8 cellular contexts compared by ENCODE assay signal in genomic region chr22:42649261-42650056, GRCh38. TPM values are rescaled to one million over a fixed set of nuclear protein-coding genes. Genes with fewer than 3 reads are reported as not detected.
A peak's percentile ranks its signal among the peaks of the same experiment; 100 is the strongest.
DNase-seq lines count a peak whose midpoint lies in the region; ATAC-seq and TF ChIP-seq lines count a peak whose summit lies in the region.

Gene CYB5R3 (minus strand): TSS chr22:42649392. CDS start chr22:42649315, 77 bp downstream.

- peak within 1 kb of the TSS; percentile 61 for H2AFZ ChIP-seq in fibroblast of lung (ENCODE audit: low read length)

- H3K4me3 ChIP-seq in HUES6 (ENCODE audit: low read depth, low read length) (peak within 1 kb of the TSS; percentile 82), fibroblast of lung (replicated peaks in 1 of 4; ENCODE audit: control extremely low read depth in 1 of 4, insufficient read depth in 1 of 4, low read depth in 3 of 4, low read length in 4 of 4) (peak within 1 kb of the TSS; percentile 81 to 98 (median 94))
- H3K4me3 ChIP-seq in naive thymus-derived CD4-positive, alpha-beta T cell (ENCODE audit: low read length): peak within 1 kb of the TSS; percentile 77

- peak within 1 kb of the TSS; percentile 91 to 100 (median 98) for H3K4me3 Mint-ChIP-seq in naive thymus-derived CD4-positive, alpha-beta T cell
- peak within 1 kb of the TSS; percentile 88 for H3K4me3 Mint-ChIP-seq in stimulated activated memory B cell treated with anti-CD40 and anti-IgM and Interleukin-4, amounts not matched to agents 10 μg/mL and 1 μg/mL and 100 μg/mL, for 72 hours

- H3K79me2 ChIP-seq in fibroblast of lung (ENCODE audit: control insufficient read depth, insufficient read depth, low read length): peaks cover 44% of the 10 kb centered on the region

- ATAC-seq in naive thymus-derived CD4-positive, alpha-beta T cell: peak; percentile 89
- ATAC-seq in stimulated activated memory B cell treated with anti-CD40 and anti-IgM and Interleukin-4, amounts not matched to agents 10 μg/mL and 1 μg/mL and 100 μg/mL, for 72 hours: peak; percentile 89

- peaks cover 0 to 2% (median 0%) of the 10 kb centered on the region in 5 donors for H3K27me3 Mint-ChIP-seq in naive thymus-derived CD4-positive, alpha-beta T cell
- no peaks in the 10 kb centered on the region for H3K27me3 Mint-ChIP-seq in stimulated activated memory B cell treated with anti-CD40 and anti-IgM and Interleukin-4, amounts not matched to agents 10 μg/mL and 1 μg/mL and 100 μg/mL, for 72 hours

- H3K9me3 ChIP-seq in HUES6 (ENCODE audit: control insufficient read depth, insufficient read depth, low read depth, low read length): no peaks in the 10 kb centered on the region
- no peaks in the 10 kb centered on the region for H3K9me3 ChIP-seq in fibroblast of lung (ENCODE audit: control insufficient read depth, insufficient read depth, low read depth, low read length)
- no peaks in the 10 kb centered on the region for H3K9me3 ChIP-seq in naive thymus-derived CD4-positive, alpha-beta T cell (ENCODE audit: control insufficient read depth in 2 of 3, low read length in 3 of 3)

- peaks cover 7 to 39% (median 28%) of the 10 kb centered on the region in 7 donors for H3K4me1 Mint-ChIP-seq in naive thymus-derived CD4-positive, alpha-beta T cell
- H3K4me1 Mint-ChIP-seq in stimulated activated memory B cell treated with anti-CD40 and anti-IgM and Interleukin-4, amounts not matched to agents 10 μg/mL and 1 μg/mL and 100 μg/mL, for 72 hours: peaks cover 48% of the 10 kb centered on the region

- H3K9me3 Mint-ChIP-seq in naive thymus-derived CD4-positive, alpha-beta T cell: peaks cover 0 to 4% (median 0%) of the 10 kb centered on the region in 11 donors
- H3K9me3 Mint-ChIP-seq in stimulated activated memory B cell treated with anti-CD40 and anti-IgM and Interleukin-4, amounts not matched to agents 10 μg/mL and 1 μg/mL and 100 μg/mL, for 72 hours: no peaks in the 10 kb centered on the region

- CTCF ChIA-PET in naive thymus-derived CD4-positive, alpha-beta T cell (lab: Charles Lee): interaction anchor here (1.2 to 1.5 kb wide), 2 partner anchors 14 to 28 kb away, joined by 3 to 5 read pairs; no protein-coding TSS in a partner anchor

- TF ChIP-seq CTCF in GM20000 (IDR thresholded peaks at IDR 0.05; ENCODE audit: extremely low read depth, missing control alignments): no peak
- TF ChIP-seq CTCF in fibroblast of lung (conservative IDR thresholded peaks at IDR 0.05 in 1 of 2, IDR thresholded peaks at IDR 0.05 in 1 of 2; ENCODE audit: low read depth in 1 of 2, low read length in 2 of 2): no peak

- H3K4me2 ChIP-seq in fibroblast of lung (ENCODE audit: extremely low read depth, insufficient read depth, low read length): peak within 1 kb of the TSS; percentile 94

- peak; percentile 91 for DNase-seq in COLO668 (lab: John Stamatoyannopoulos, UW; ENCODE audit: unreplicated experiment)
- peak; percentile 98 for DNase-seq in GM20000 (ENCODE audit: low spot score)
- DNase-seq in RPMI7951 (ENCODE audit: low read depth): peak; percentile 73
- peak; percentile 49 to 63 for DNase-seq in activated T-helper 1 cell treated with anti-CD3 and anti-CD28 coated beads, Interleukin-2, amount 50 U/mL, for 16 hours (ENCODE audit: low read depth in 1 of 2, low spot score in 1 of 2)
- peak; percentile 80 to 82 for DNase-seq in fibroblast of lung (ENCODE audit: low read depth in 2 of 2)
- DNase-seq in naive thymus-derived CD4-positive, alpha-beta T cell: peak; percentile 59 to 84 (median 76)

- POLR2A ChIA-PET in naive thymus-derived CD4-positive, alpha-beta T cell (lab: Charles Lee): interaction anchor here (0.6 to 3.5 kb wide), 8 partner anchors 10 to 651 kb away, joined by 3 to 19 read pairs (median 4); partner anchors contain the start of genes POLDIP3 and WBP2NL

- H3K27ac ChIP-seq in HUES6 (ENCODE audit: low read depth, low read length): peak within 1 kb of the TSS; percentile 94
- peak within 1 kb of the TSS; percentile 94 for H3K27ac ChIP-seq in fibroblast of lung (ENCODE audit: insufficient read depth, low read length)
- peak within 1 kb of the TSS; percentile 84 for H3K27ac ChIP-seq in naive thymus-derived CD4-positive, alpha-beta T cell (ENCODE audit: low read depth, low read length)

- H3K4me1 ChIP-seq in HUES6 (ENCODE audit: control insufficient read depth, insufficient read depth, low read length) (peaks cover 19% of the 10 kb centered on the region), fibroblast of lung (ENCODE audit: control insufficient read depth, extremely low read depth, insufficient read depth, low read length) (peaks cover 28% of the 10 kb centered on the region)
- peaks cover 11 to 16% of the 10 kb centered on the region in 2 donors for H3K4me1 ChIP-seq in naive thymus-derived CD4-positive, alpha-beta T cell (ENCODE audit: control insufficient read depth in 2 of 2, insufficient read depth in 2 of 2, low read length in 2 of 2)

- peaks cover 0 to 1% (median 0%) of the 10 kb centered on the region in 5 donors for H3K36me3 Mint-ChIP-seq in naive thymus-derived CD4-positive, alpha-beta T cell
- H3K36me3 Mint-ChIP-seq in stimulated activated memory B cell treated with anti-CD40 and anti-IgM and Interleukin-4, amounts not matched to agents 10 μg/mL and 1 μg/mL and 100 μg/mL, for 72 hours: no peaks in the 10 kb centered on the region

- H4K20me1 ChIP-seq in fibroblast of lung (ENCODE audit: control insufficient read depth, extremely low read depth, insufficient read depth, low read length): no peaks in the 10 kb centered on the region

- intact Hi-C loops in naive thymus-derived CD4-positive, alpha-beta T cell (cut with micrococcal nuclease): loop anchor here (1.0 to 5.0 kb wide), 6 partner anchors 13 to 538 kb away; partner anchors contain the start of genes POLDIP3 (in 1 of the 2) and TTLL12 (in 1 of the 2)

- H3K27ac Mint-ChIP-seq in naive thymus-derived CD4-positive, alpha-beta T cell: peak within 1 kb of the TSS; percentile 91 to 100 (median 98)
- H3K27ac Mint-ChIP-seq in stimulated activated memory B cell treated with anti-CD40 and anti-IgM and Interleukin-4, amounts not matched to agents 10 μg/mL and 1 μg/mL and 100 μg/mL, for 72 hours: peak within 1 kb of the TSS; percentile 85

- H3K27me3 ChIP-seq in HUES6 (ENCODE audit: control insufficient read depth, insufficient read depth, low read length) (no peaks in the 10 kb centered on the region), fibroblast of lung (ENCODE audit: control insufficient read depth, insufficient read depth, low read length) (no peaks in the 10 kb centered on the region)
- H3K27me3 ChIP-seq in naive thymus-derived CD4-positive, alpha-beta T cell (ENCODE audit: control insufficient read depth in 2 of 2, insufficient read depth in 2 of 2, low read length in 2 of 2): no peaks in the 10 kb centered on the region

- H3K9ac ChIP-seq in HUES6 (ENCODE audit: low read length) (peak within 1 kb of the TSS; percentile 91), fibroblast of lung (ENCODE audit: insufficient read depth, low read length) (peak within 1 kb of the TSS; percentile 96)

- no peaks in the 10 kb centered on the region for H3K36me3 ChIP-seq in HUES6 (ENCODE audit: control insufficient read depth, insufficient read depth, low read length)
- no peaks in the 10 kb centered on the region for H3K36me3 ChIP-seq in fibroblast of lung (ENCODE audit: control insufficient read depth, insufficient read depth, low read length)
- peaks cover 0 to 4% (median 0%) of the 10 kb centered on the region in 3 experiments for H3K36me3 ChIP-seq in naive thymus-derived CD4-positive, alpha-beta T cell (ENCODE audit: control insufficient read depth in 2 of 3, insufficient read depth in 3 of 3, low read length in 3 of 3)

RNA-seq across cellular contexts. Expression of gene CYB5R3, which starts in this region (rescaled TPM):
- 65.2 and 65.6 TPM in 2 replicates for total RNA-seq in RPMI7951 (2014; rRNA removed; shearing (Covaris generic))
- total RNA-seq in fibroblast of lung: 36.5 and 82.1 TPM in 2 replicates
- polyA plus RNA-seq in fibroblast of lung: 234 and 298 TPM in 2 replicates
- 321 and 443 TPM in 2 replicates for polyA plus RNA-seq in fibroblast of lung (2012)
- polyA minus RNA-seq in fibroblast of lung (ENCODE audit: low replicate concordance): 361 and 617 TPM in 2 replicates
- total RNA-seq in naive thymus-derived CD4-positive, alpha-beta T cell: 10 to 100 TPM; 34.3 to 70.6 (median 42.3) TPM
- polyA plus RNA-seq in naive thymus-derived CD4-positive, alpha-beta T cell: 10 to 100 TPM; 38.8 to 74.1 TPM

Comparison
In these comparisons a context has a peak if more than half of its experiments do, and no peak if none do; other contexts are left out.
1. Peak in every context shown above with its lines: DNase-seq, ATAC-seq, H3K4me3 ChIP-seq and H3K27ac ChIP-seq.